Comparison of ENCODE assay signal across 1 cellular context in the genomic region with DNA sequence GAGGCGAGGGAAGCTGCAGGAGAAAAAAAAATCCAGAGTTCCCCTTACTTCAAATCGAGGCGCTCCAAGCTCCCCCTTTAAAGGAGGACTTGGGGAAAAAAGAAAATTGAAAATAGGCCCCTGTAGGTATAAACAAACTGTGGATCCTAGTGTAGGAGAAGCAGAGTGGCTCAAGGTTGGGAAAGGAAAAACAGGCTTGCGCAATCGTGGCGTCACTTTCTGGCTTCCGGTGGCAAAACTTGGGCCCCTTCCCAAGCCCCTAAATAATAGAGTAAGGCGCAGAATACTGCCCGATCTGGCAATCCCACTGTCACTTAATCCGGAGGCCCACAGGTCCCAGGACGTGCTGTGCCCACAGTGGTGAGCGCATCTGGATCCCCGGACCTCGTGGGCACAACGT.
TF ChIP-seq lines count a peak whose summit lies in the region.

No MANE protein-coding gene starts in this region.

TF ChIP-seq in WTC11, 78 proteins besides CTCF, POLR2A, EP300 and RAD21 (continued from another document):
- TF ChIP-seq, protein P1, sequence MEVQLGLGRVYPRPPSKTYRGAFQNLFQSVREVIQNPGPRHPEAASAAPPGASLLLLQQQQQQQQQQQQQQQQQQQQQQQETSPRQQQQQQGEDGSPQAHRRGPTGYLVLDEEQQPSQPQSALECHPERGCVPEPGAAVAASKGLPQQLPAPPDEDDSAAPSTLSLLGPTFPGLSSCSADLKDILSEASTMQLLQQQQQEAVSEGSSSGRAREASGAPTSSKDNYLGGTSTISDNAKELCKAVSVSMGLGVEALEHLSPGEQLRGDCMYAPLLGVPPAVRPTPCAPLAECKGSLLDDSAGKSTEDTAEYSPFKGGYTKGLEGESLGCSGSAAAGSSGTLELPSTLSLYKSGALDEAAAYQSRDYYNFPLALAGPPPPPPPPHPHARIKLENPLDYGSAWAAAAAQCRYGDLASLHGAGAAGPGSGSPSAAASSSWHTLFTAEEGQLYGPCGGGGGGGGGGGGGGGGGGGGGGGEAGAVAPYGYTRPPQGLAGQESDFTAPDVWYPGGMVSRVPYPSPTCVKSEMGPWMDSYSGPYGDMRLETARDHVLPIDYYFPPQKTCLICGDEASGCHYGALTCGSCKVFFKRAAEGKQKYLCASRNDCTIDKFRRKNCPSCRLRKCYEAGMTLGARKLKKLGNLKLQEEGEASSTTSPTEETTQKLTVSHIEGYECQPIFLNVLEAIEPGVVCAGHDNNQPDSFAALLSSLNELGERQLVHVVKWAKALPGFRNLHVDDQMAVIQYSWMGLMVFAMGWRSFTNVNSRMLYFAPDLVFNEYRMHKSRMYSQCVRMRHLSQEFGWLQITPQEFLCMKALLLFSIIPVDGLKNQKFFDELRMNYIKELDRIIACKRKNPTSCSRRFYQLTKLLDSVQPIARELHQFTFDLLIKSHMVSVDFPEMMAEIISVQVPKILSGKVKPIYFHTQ (CRISPR knock-in tag; IDR thresholded peaks at IDR 0.05) = no peak
- TF ChIP-seq ZNF396 (CRISPR knock-in tag; IDR thresholded peaks at IDR 0.05; ENCODE audit: borderline replicate concordance) (no peak), HMGA2 (CRISPR knock-in tag; IDR thresholded peaks at IDR 0.05) (no peak)
- TF ChIP-seq, protein P2, sequence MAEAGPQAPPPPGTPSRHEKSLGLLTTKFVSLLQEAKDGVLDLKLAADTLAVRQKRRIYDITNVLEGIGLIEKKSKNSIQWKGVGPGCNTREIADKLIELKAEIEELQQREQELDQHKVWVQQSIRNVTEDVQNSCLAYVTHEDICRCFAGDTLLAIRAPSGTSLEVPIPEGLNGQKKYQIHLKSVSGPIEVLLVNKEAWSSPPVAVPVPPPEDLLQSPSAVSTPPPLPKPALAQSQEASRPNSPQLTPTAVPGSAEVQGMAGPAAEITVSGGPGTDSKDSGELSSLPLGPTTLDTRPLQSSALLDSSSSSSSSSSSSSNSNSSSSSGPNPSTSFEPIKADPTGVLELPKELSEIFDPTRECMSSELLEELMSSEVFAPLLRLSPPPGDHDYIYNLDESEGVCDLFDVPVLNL (CRISPR knock-in tag; IDR thresholded peaks at IDR 0.05; ENCODE audit: borderline replicate concordance, low read depth) = no peak
- TF ChIP-seq, protein P3, sequence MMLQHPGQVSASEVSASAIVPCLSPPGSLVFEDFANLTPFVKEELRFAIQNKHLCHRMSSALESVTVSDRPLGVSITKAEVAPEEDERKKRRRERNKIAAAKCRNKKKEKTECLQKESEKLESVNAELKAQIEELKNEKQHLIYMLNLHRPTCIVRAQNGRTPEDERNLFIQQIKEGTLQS (CRISPR knock-in tag; conservative IDR thresholded peaks at IDR 0.05) = no peak
